Comparison of ENCODE assay signal across 1 cellular context in the genomic region with DNA sequence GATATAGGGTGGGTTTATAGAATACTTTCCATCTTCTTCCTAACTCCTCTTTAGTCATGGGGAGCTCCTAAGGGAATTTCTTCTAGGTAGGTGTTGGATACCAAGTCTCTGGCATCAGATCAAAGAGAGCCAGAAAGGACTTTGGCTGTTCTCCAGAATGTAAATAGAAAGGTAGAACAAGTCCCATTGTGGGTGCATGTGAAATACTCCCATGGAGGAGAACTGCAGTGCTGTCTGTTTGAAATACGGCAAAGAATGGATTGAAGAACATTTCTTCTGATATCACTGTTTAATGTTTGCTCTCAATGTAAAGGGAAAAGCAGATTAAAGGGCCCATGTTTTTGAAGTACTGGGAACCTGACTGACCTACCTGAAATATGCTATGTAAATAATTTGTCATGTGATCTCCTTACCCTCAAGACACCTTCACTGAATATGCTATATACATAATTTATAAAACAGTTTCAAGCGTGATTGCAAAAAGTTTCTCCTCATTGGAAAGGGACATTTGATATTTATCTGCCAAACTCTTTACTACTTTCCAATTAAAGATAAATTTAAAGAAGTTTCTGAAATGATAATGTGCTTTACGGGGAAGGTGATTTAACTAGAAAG.
TF ChIP-seq lines count a peak whose summit lies in the region.

No MANE protein-coding gene starts in this region.

TF ChIP-seq in HepG2, 621 proteins besides CTCF, POLR2A, EP300 and RAD21 (continued from another document and continues in another):
- TF ChIP-seq ZNF710 (CRISPR knock-in tag; IDR thresholded peaks at IDR 0.05; ENCODE audit: borderline replicate concordance) (peak; percentile 80), ATF2 (CRISPR knock-in tag; IDR thresholded peaks at IDR 0.05) (no peak), TAF1 (CRISPR knock-in tag; IDR thresholded peaks at IDR 0.05) (no peak), ZNF101 (CRISPR knock-in tag; IDR thresholded peaks at IDR 0.05; ENCODE audit: borderline replicate concordance, low read depth) (no peak), SRSF1 (optimal IDR thresholded peaks at IDR 0.05; ENCODE audit: low read depth, low read length) (no peak), ZGPAT (CRISPR knock-in tag; IDR thresholded peaks at IDR 0.05) (peak; percentile 79), ZNF513 (CRISPR knock-in tag; conservative IDR thresholded peaks at IDR 0.05) (no peak), CHCHD3 (CRISPR knock-in tag; IDR thresholded peaks at IDR 0.05) (no peak), ZNF30 (CRISPR knock-in tag; IDR thresholded peaks at IDR 0.05) (no peak), ZBTB4 (CRISPR knock-in tag; IDR thresholded peaks at IDR 0.05; ENCODE audit: borderline replicate concordance) (no peak), ZNF337 (CRISPR knock-in tag; IDR thresholded peaks at IDR 0.05; ENCODE audit: borderline replicate concordance, low read depth) (no peak), DPF2 (CRISPR knock-in tag; IDR thresholded peaks at IDR 0.05; ENCODE audit: borderline replicate concordance, low read depth) (peak; percentile 56; the same call in 1 of the 2 replicates), ZNF3 (CRISPR knock-in tag; IDR thresholded peaks at IDR 0.05) (no peak), RORA (CRISPR knock-in tag; IDR thresholded peaks at IDR 0.05) (no peak), ATRX (CRISPR knock-in tag; IDR thresholded peaks at IDR 0.05; ENCODE audit: borderline replicate concordance) (no peak), ETV5 (CRISPR knock-in tag; IDR thresholded peaks at IDR 0.05; ENCODE audit: borderline replicate concordance) (no peak), PAX8 (CRISPR knock-in tag; IDR thresholded peaks at IDR 0.05; ENCODE audit: borderline replicate concordance) (no peak), REXO4 (CRISPR knock-in tag; IDR thresholded peaks at IDR 0.05; ENCODE audit: borderline replicate concordance) (no peak), RAD51 (IDR thresholded peaks at IDR 0.05; ENCODE audit: borderline replicate concordance) (no peak), POGZ (CRISPR knock-in tag; IDR thresholded peaks at IDR 0.05) (peak; percentile 61), SOX5 (CRISPR knock-in tag; IDR thresholded peaks at IDR 0.05; ENCODE audit: borderline replicate concordance) (peak; percentile 93), SOX6 (IDR thresholded peaks at IDR 0.05) (no peak), SOX6 (CRISPR knock-in tag; IDR thresholded peaks at IDR 0.05) (peak; percentile 94), IRF9 (CRISPR knock-in tag; IDR thresholded peaks at IDR 0.05; ENCODE audit: borderline replicate concordance) (no peak), ZNF367 (CRISPR knock-in tag; IDR thresholded peaks at IDR 0.05; ENCODE audit: borderline replicate concordance) (no peak), IKZF5 (CRISPR knock-in tag; IDR thresholded peaks at IDR 0.05) (peak; percentile 58; the same call in 1 of the 2 replicates), ZMYM3 (CRISPR knock-in tag; IDR thresholded peaks at IDR 0.05) (no peak), NFYB (CRISPR knock-in tag; IDR thresholded peaks at IDR 0.05) (no peak), PAWR (CRISPR knock-in tag; IDR thresholded peaks at IDR 0.05; ENCODE audit: borderline replicate concordance) (no peak), CHD2 (IDR thresholded peaks at IDR 0.05; ENCODE audit: low read depth, low read length) (no peak), TEAD3 (CRISPR knock-in tag; optimal IDR thresholded peaks at IDR 0.05; ENCODE audit: borderline replicate concordance) (peak; percentile 70), ZNF329 (CRISPR knock-in tag; IDR thresholded peaks at IDR 0.05; ENCODE audit: low read depth) (no peak), SMAD1 (CRISPR knock-in tag; IDR thresholded peaks at IDR 0.05; ENCODE audit: borderline replicate concordance, low read depth) (no peak), NCOA5 (CRISPR knock-in tag; IDR thresholded peaks at IDR 0.05) (no peak), SMYD3 (CRISPR knock-in tag; IDR thresholded peaks at IDR 0.05) (no peak), NKX3-1 (CRISPR knock-in tag; IDR thresholded peaks at IDR 0.05) (no peak), SRSF9 (IDR thresholded peaks at IDR 0.05; ENCODE audit: borderline replicate concordance, insufficient read depth, low read depth, low read length, poor library complexity, severe bottlenecking) (no peak), HOXA5 (CRISPR knock-in tag; IDR thresholded peaks at IDR 0.05) (no peak), ZNF12 (CRISPR knock-in tag; IDR thresholded peaks at IDR 0.05) (no peak), ZNF567 (CRISPR knock-in tag; IDR thresholded peaks at IDR 0.05; ENCODE audit: borderline replicate concordance) (no peak), ZNF878 (CRISPR knock-in tag; IDR thresholded peaks at IDR 0.05) (no peak), ZFP62 (CRISPR knock-in tag; IDR thresholded peaks at IDR 0.05) (no peak)
- TF ChIP-seq, protein P1, sequence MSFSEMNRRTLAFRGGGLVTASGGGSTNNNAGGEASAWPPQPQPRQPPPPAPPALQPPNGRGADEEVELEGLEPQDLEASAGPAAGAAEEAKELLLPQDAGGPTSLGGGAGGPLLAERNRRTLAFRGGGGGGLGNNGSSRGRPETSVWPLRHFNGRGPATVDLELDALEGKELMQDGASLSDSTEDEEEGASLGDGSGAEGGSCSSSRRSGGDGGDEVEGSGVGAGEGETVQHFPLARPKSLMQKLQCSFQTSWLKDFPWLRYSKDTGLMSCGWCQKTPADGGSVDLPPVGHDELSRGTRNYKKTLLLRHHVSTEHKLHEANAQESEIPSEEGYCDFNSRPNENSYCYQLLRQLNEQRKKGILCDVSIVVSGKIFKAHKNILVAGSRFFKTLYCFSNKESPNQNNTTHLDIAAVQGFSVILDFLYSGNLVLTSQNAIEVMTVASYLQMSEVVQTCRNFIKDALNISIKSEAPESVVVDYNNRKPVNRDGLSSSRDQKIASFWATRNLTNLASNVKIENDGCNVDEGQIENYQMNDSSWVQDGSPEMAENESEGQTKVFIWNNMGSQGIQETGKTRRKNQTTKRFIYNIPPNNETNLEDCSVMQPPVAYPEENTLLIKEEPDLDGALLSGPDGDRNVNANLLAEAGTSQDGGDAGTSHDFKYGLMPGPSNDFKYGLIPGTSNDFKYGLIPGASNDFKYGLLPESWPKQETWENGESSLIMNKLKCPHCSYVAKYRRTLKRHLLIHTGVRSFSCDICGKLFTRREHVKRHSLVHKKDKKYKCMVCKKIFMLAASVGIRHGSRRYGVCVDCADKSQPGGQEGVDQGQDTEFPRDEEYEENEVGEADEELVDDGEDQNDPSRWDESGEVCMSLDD (CRISPR knock-in tag; IDR thresholded peaks at IDR 0.05; ENCODE audit: borderline replicate concordance) = no peak
- TF ChIP-seq, protein P2, sequence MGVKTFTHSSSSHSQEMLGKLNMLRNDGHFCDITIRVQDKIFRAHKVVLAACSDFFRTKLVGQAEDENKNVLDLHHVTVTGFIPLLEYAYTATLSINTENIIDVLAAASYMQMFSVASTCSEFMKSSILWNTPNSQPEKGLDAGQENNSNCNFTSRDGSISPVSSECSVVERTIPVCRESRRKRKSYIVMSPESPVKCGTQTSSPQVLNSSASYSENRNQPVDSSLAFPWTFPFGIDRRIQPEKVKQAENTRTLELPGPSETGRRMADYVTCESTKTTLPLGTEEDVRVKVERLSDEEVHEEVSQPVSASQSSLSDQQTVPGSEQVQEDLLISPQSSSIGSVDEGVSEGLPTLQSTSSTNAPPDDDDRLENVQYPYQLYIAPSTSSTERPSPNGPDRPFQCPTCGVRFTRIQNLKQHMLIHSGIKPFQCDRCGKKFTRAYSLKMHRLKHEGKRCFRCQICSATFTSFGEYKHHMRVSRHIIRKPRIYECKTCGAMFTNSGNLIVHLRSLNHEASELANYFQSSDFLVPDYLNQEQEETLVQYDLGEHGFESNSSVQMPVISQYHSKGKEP (CRISPR knock-in tag; IDR thresholded peaks at IDR 0.05) = no peak
